In genomic region chr6:137970368-137970767, GRCh38 we compare ENCODE assay signal across 12 cellular contexts.
A peak's percentile ranks its signal among the peaks of the same experiment; 100 is the strongest.
DNase-seq lines count a peak whose midpoint lies in the region; ATAC-seq and TF ChIP-seq lines count a peak whose summit lies in the region.
"Had no signal": no experiment of that assay in that cellular context is flagged by ENCODE, and none has a peak within 500 bp of the region (broad histone marks: within the 10 kb centered on the region; RNA-seq: fewer than 3 reads in every experiment).

No MANE protein-coding gene starts in this region.

- peak; percentile 20 to 46 (median 41) for DNase-seq in stimulated activated CD4-positive, alpha-beta T cell treated with anti-CD3 and anti-CD28 coated beads, Interleukin-12 subunit alpha, Interleukin-12 subunit beta, amount 100 ng/mL, for 48 hours (ENCODE audit: low read depth in 2 of 3, low spot score in 1 of 3)
- no peak for DNase-seq in stimulated activated CD4-positive, alpha-beta T cell treated with anti-CD3 and anti-CD28 coated beads, Interleukin-4, amount 100 ng/mL, for 1 hour
- peak; percentile 50 to 61 for DNase-seq in activated T-cell treated with anti-CD3 and anti-CD28 coated beads, Interleukin-2, amount 50 U/mL, for 48 hours
- DNase-seq in GM13977 (ENCODE audit: low spot score) (no peak), NCI-H524 (lab: John Stamatoyannopoulos, UW) (no peak), NCI-H2196 (lab: John Stamatoyannopoulos, UW; ENCODE audit: unreplicated experiment) (no peak)
- DNase-seq: anterior cingulate cortex, BE2C, kidney, NCI-H510A treated with DMSO at 0.1 percent for 48 hours had no signal

- no peak for TF ChIP-seq CTCF in GM13977 (IDR thresholded peaks at IDR 0.05; ENCODE audit: extremely low read depth, insufficient read depth, missing control alignments)

- peak; percentile 40 for ATAC-seq in HG02981 (IDR thresholded peaks at IDR 0.05; ENCODE audit: unreplicated experiment)
- ATAC-seq in esophagus mucosa: no peak

- in situ Hi-C loops in GM13977 (cut with MboI; ENCODE audit: low pct_unique_long_range_greater_than_20kb, low sequenced_read_pairs, unreplicated experiment): no loop called here

Comparison
In these comparisons a context has a peak if more than half of its experiments do, and no peak if none do; other contexts are left out.
1. DNase-seq: peak in stimulated activated CD4-positive, alpha-beta T cell treated with anti-CD3 and anti-CD28 coated beads, Interleukin-12 subunit alpha, Interleukin-12 subunit beta, amount 100 ng/mL, for 48 hours (3 of 3) and activated T-cell treated with anti-CD3 and anti-CD28 coated beads, Interleukin-2, amount 50 U/mL, for 48 hours (2 of 2); none in stimulated activated CD4-positive, alpha-beta T cell treated with anti-CD3 and anti-CD28 coated beads, Interleukin-4, amount 100 ng/mL, for 1 hour (single experiment), GM13977 (single experiment), NCI-H524 (0 of 2) and NCI-H2196 (single experiment).